ENCODE assay signal across 18 cellular contexts in the genomic region with DNA sequence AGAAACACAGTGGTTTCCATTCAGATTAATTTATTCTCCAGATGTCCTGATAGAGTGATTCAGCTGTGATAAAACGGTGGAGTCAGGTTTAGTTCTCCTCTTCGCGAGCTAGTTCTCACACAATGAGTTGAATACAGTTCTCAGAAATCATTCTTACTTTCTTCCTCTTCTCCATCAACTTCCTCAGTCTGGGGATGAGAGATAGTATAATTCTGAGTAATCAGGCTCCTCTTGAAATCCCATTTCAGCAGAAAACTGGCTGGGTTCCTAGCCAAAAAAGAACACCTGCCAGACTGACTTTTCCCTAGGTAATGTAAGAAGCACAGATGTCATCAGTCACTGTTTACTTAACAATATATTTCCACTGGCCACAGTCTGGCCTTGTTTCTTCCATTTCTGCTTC.
DNase-seq lines count a peak whose midpoint lies in the region; ATAC-seq and FAIRE-seq lines count a peak whose summit lies in the region.
"Had no signal": no experiment of that assay in that cellular context is flagged by ENCODE, and none has a peak within 500 bp of the region (broad histone marks: within the 10 kb centered on the region; RNA-seq: fewer than 3 reads in every experiment).

No MANE protein-coding gene starts in this region.

- H3K4me1 Mint-ChIP-seq in activated T-cell treated with anti-CD3 and anti-CD28 coated beads, Interleukin-2, amount 50 U/mL, for 24 hours (ENCODE audit: low read depth) = peaks cover 4% of the 10 kb centered on the region
- H3K4me1 Mint-ChIP-seq: natural killer cell had no signal

- H3K4me3 Mint-ChIP-seq in activated T-cell treated with anti-CD3 and anti-CD28 coated beads, Interleukin-2, amount 50 U/mL, for 24 hours = no peak overlapping the region
- H3K4me3 Mint-ChIP-seq: CD8-positive, alpha-beta T cell; natural killer cell; WTC11 had no signal

- peak; percentile 77 for FAIRE-seq in GM19239 (lab: Jason Lieb, UNC)
- FAIRE-seq: endothelial cell of umbilical vein, frontal cortex, G401.6 had no signal

- no peaks in the 10 kb centered on the region for H3K9me3 Mint-ChIP-seq in activated T-cell treated with anti-CD3 and anti-CD28 coated beads, Interleukin-2, amount 50 U/mL, for 24 hours
- H3K9me3 Mint-ChIP-seq: CD8-positive, alpha-beta T cell; natural killer cell; WTC11 had no signal

- peak; percentile 55 for DNase-seq in DMS 273 (lab: John Stamatoyannopoulos, UW; ENCODE audit: unreplicated experiment)
- no peak for DNase-seq in GM19239 (ENCODE audit: insufficient read length, low spot score)
- peak; percentile 52 for DNase-seq in KBM-7
- DNase-seq in RPMI8226 = peak; percentile 64
- no peak for DNase-seq in stimulated activated CD8-positive, alpha-beta memory T cell treated with anti-CD3 and anti-CD28 coated beads, Interleukin-4, amount 100 ng/mL, for 48 hours
- no peak for DNase-seq in HuH-7.5 (ENCODE audit: low spot score)
- DNase-seq in activated T-cell treated with anti-CD3 and anti-CD28 coated beads, Interleukin-2, amount 50 U/mL, for 24 hours = no peak
- DNase-seq: activated effector memory CD4-positive, alpha-beta T cell treated with Interleukin-2 at 50 U/mL for 16 hours; CD8-positive, alpha-beta T cell; GM23248; natural killer cell; Peyer's patch; stimulated activated CD4-positive, alpha-beta T cell treated with anti-CD3 and anti-CD28 coated beads, Interleukin-15, amount 100 ng/mL, for 24 hours had no signal

- H3K27ac Mint-ChIP-seq in activated T-cell treated with anti-CD3 and anti-CD28 coated beads, Interleukin-2, amount 50 U/mL, for 24 hours = no peak overlapping the region
- H3K27ac Mint-ChIP-seq: CD8-positive, alpha-beta T cell; natural killer cell; WTC11 had no signal

- no peaks in the 10 kb centered on the region for H3K36me3 Mint-ChIP-seq in activated T-cell treated with anti-CD3 and anti-CD28 coated beads, Interleukin-2, amount 50 U/mL, for 24 hours (ENCODE audit: low read depth)
- H3K36me3 Mint-ChIP-seq: CD8-positive, alpha-beta T cell; natural killer cell; WTC11 had no signal

- no peak for ATAC-seq in GM18519 (IDR thresholded peaks at IDR 0.05; ENCODE audit: low FRiP score, unreplicated experiment)
- ATAC-seq: CD8-positive, alpha-beta T cell; natural killer cell; WTC11 had no signal

- in situ Hi-C loops in KBM-7 (cut with MboI; ENCODE audit: low pct_unique_long_range_greater_than_20kb, low sequenced_read_pairs) = no loop called here

- H3K27me3 Mint-ChIP-seq in activated T-cell treated with anti-CD3 and anti-CD28 coated beads, Interleukin-2, amount 50 U/mL, for 24 hours = no peaks in the 10 kb centered on the region

Comparison
In these comparisons a context has a peak if more than half of its experiments do, and no peak if none do; other contexts are left out.
1. DNase-seq: peak in DMS 273 (single experiment), KBM-7 (single experiment) and RPMI8226 (single experiment); none in GM19239 (single experiment), stimulated activated CD8-positive, alpha-beta memory T cell treated with anti-CD3 and anti-CD28 coated beads, Interleukin-4, amount 100 ng/mL, for 48 hours (single experiment), HuH-7.5 (single experiment) and activated T-cell treated with anti-CD3 and anti-CD28 coated beads, Interleukin-2, amount 50 U/mL, for 24 hours (single experiment).